In genomic region chr2:33215299-33215698, GRCh38 we compare ENCODE assay signal across 1 cellular context.
TF ChIP-seq lines count a peak whose summit lies in the region.

No MANE protein-coding gene starts in this region.

TF ChIP-seq in WTC11, 78 proteins besides CTCF, POLR2A, EP300 and RAD21 (continued from another document):
- TF ChIP-seq CDX4 (CRISPR knock-in tag; IDR thresholded peaks at IDR 0.05; ENCODE audit: borderline replicate concordance) = no peak
- no peak for TF ChIP-seq ZNF121 (CRISPR knock-in tag; IDR thresholded peaks at IDR 0.05)
- no peak for TF ChIP-seq IRF1 (CRISPR knock-in tag; IDR thresholded peaks at IDR 0.05)
- TF ChIP-seq ZNF232 (CRISPR knock-in tag; IDR thresholded peaks at IDR 0.05) = no peak
- TF ChIP-seq MXD4 (CRISPR knock-in tag; IDR thresholded peaks at IDR 0.05; ENCODE audit: borderline replicate concordance) = no peak
- no peak for TF ChIP-seq MAX (CRISPR knock-in tag; IDR thresholded peaks at IDR 0.05)
- TF ChIP-seq CREB1 (CRISPR knock-in tag; IDR thresholded peaks at IDR 0.05) = no peak
- TF ChIP-seq ZNF138 (CRISPR knock-in tag; conservative IDR thresholded peaks at IDR 0.05) = no peak
- TF ChIP-seq NFYB (CRISPR knock-in tag; conservative IDR thresholded peaks at IDR 0.05; ENCODE audit: low read depth) = no peak
- no peak for TF ChIP-seq ZMAT4 (CRISPR knock-in tag; IDR thresholded peaks at IDR 0.05)
- TF ChIP-seq RELA (CRISPR knock-in tag; IDR thresholded peaks at IDR 0.05; ENCODE audit: borderline replicate concordance) = no peak
- no peak for TF ChIP-seq ARID4B (CRISPR knock-in tag; IDR thresholded peaks at IDR 0.05; ENCODE audit: borderline replicate concordance)
- no peak for TF ChIP-seq ZNF263 (CRISPR knock-in tag; IDR thresholded peaks at IDR 0.05; ENCODE audit: low read depth)
- TF ChIP-seq ERG (CRISPR knock-in tag; IDR thresholded peaks at IDR 0.05) = no peak
TF ChIP-seq in WTC11: peak in this region for 0.
